In the genomic region with DNA sequence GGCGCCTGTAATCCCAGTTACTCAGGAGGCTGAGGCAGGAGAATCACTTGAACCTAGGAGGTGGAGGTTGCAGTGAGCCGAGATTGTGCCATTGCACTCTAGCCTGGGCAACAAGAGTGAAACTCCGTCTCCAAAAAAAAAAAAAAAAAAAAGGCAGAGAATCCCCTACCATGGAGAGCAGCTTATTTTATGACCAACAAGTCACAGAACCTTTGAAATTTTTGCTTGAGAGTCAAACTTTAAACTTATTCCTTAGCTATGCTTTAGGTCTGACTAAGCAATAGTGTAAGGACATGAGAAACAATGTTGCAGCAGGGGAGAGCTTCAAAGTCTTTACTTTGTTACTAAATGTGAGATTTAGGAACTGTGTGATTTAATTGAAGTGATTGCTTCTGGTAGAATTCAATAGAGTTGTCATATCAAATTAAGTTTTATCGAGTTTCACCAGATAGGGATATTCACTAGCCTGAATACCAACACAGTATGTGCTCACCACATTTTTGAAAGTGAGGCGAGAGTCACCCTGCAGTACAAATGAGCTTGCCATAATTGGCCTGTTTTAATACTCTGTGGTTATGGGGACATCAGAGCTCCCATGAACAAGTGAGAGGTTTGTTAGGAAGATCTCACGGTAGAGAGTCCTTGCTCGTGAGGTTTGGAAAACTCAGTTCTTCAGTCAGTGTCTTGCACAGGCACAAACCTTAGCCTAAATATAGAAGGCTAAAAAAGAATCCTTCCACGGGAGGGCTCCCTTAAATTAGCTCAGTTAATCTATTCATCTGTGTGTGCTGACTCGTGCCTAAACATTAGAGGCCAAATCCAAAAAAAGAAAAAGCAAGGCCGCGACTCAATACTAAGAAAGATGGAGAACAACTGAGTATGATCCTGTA, we compare ENCODE assay signal across 1 cellular context.
TF ChIP-seq lines count a peak whose summit lies in the region.

No MANE protein-coding gene starts in this region.

TF ChIP-seq in HEK293T, 16 proteins besides CTCF, POLR2A, EP300 and RAD21 (continued from another document):
- no peak for TF ChIP-seq TARDBP (IDR thresholded peaks at IDR 0.05)
- no peak for TF ChIP-seq ARNT (IDR thresholded peaks at IDR 0.05)
- TF ChIP-seq, protein P1, sequence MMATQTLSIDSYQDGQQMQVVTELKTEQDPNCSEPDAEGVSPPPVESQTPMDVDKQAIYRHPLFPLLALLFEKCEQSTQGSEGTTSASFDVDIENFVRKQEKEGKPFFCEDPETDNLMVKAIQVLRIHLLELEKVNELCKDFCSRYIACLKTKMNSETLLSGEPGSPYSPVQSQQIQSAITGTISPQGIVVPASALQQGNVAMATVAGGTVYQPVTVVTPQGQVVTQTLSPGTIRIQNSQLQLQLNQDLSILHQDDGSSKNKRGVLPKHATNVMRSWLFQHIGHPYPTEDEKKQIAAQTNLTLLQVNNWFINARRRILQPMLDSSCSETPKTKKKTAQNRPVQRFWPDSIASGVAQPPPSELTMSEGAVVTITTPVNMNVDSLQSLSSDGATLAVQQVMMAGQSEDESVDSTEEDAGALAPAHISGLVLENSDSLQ (IDR thresholded peaks at IDR 0.05): no peak
- TF ChIP-seq CTBP1 (IDR thresholded peaks at IDR 0.05; ENCODE audit: borderline replicate concordance): no peak
- TF ChIP-seq FOXK2 (IDR thresholded peaks at IDR 0.05): no peak
- TF ChIP-seq ELF4 (IDR thresholded peaks at IDR 0.05): no peak
- no peak for TF ChIP-seq HDGF (IDR thresholded peaks at IDR 0.05; ENCODE audit: borderline replicate concordance)
- no peak for TF ChIP-seq NFRKB (IDR thresholded peaks at IDR 0.05)
